23 cellular contexts compared by ENCODE assay signal in the genomic region with DNA sequence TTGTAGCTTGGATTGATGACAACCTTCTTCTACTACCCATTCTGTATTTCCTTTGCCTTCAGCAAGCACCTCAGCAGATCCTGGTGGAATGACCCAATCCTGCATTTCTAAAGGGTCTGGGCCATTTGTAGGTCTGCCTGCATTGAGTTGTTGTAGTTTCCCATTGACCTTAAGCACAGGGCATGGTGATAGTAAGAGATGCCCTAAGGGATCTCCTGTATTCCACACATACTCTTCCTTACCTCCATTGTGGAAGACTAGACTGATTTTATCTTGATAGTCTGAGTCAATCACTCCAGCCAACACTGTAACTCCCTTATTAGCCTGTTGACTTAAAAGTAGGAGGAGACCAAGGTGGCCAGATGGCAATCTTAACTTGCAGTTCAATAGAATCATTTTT.
"Had no signal": no experiment of that assay in that cellular context is flagged by ENCODE, and none has a peak within 500 bp of the region (broad histone marks: within the 10 kb centered on the region; RNA-seq: fewer than 3 reads in every experiment).

No MANE protein-coding gene starts in this region.

- H3K27ac ChIP-seq: stomach, suprapubic skin, testis, thoracic aorta, thyroid gland, tibial nerve, transverse colon, upper lobe of left lung, upper lobe of right lung, uterus, vagina had no signal

- DNase-seq: stimulated activated CD4-positive, alpha-beta T cell treated with anti-CD3 and anti-CD28 coated beads, Interleukin-2, amount 100 ng/mL, for 24 hours; stimulated activated CD4-positive, alpha-beta T cell treated with anti-CD3 and anti-CD28 coated beads, Interleukin-2, amount 100 ng/mL, for 48 hours; stimulated activated CD4-positive, alpha-beta T cell treated with anti-CD3 and anti-CD28 coated beads, Interleukin-4, amount 100 ng/mL, for 1 hour; stimulated activated CD4-positive, alpha-beta T cell treated with anti-CD3 and anti-CD28 coated beads, Interleukin-4, amount 100 ng/mL, for 24 hours; stimulated activated CD4-positive, alpha-beta T cell treated with anti-CD3 and anti-CD28 coated beads, Interleukin-4, amount 100 ng/mL, for 4 hours; stimulated activated CD8-positive, alpha-beta memory T cell treated with anti-CD3 and anti-CD28 coated beads, Interleukin-4, amount 100 ng/mL, for 48 hours; stimulated activated naive B cell treated with anti-CD40 and anti-IgM and Interleukin-4, amounts not matched to agents 10 μg/mL and 1 μg/mL and 100 μg/mL, for 72 hours; stimulated activated naive CD4-positive, alpha-beta T cell; stimulated activated naive CD4-positive, alpha-beta T cell treated with Interleukin-2 at 50 U/mL for 16 hours; stimulated activated naive CD8-positive, alpha-beta T cell treated with anti-CD3 and anti-CD28 coated beads, Interleukin-15, amount 100 ng/mL, for 72 hours; stimulated activated naive CD8-positive, alpha-beta T cell treated with anti-CD3 and anti-CD28 coated beads, Interleukin-15, Interleukin-2, amounts not matched to agents 100 U/mL and 50 U/mL, for 24 hours; stomach; substantia nigra; testis; thyroid gland; transverse colon; upper lobe of left lung; upper lobe of right lung; uterus had no signal

- H3K9me3 ChIP-seq: stomach, suprapubic skin, testis, thoracic aorta, thyroid gland, tibial nerve, transverse colon, upper lobe of left lung, upper lobe of right lung, uterus, vagina had no signal

- H3K36me3 ChIP-seq: stomach, suprapubic skin, thoracic aorta, thyroid gland, tibial nerve, transverse colon, upper lobe of left lung, upper lobe of right lung, uterus, vagina had no signal

- H3K27me3 ChIP-seq: stomach, suprapubic skin, testis, thyroid gland, tibial nerve, transverse colon, upper lobe of left lung, upper lobe of right lung, uterus, vagina had no signal

- H3K4me3 ChIP-seq: stomach, suprapubic skin, testis, thoracic aorta, thyroid gland, tibial nerve, transverse colon, upper lobe of left lung, upper lobe of right lung, uterus, vagina had no signal

- H3K4me1 ChIP-seq: stomach, suprapubic skin, testis, thyroid gland, tibial nerve, transverse colon, upper lobe of left lung, upper lobe of right lung, uterus, vagina had no signal
